ENCODE assay signal across 9 cellular contexts in genomic region chr9:78004478-78005229, GRCh38. TPM values are rescaled to one million over a fixed set of nuclear protein-coding genes. Genes with fewer than 3 reads are reported as not detected.
DNase-seq lines count a peak whose midpoint lies in the region; ATAC-seq and TF ChIP-seq lines count a peak whose summit lies in the region.
"Had no signal": no experiment of that assay in that cellular context is flagged by ENCODE, and none has a peak within 500 bp of the region (broad histone marks: within the 10 kb centered on the region; RNA-seq: fewer than 3 reads in every experiment).

No MANE protein-coding gene starts in this region.

- CTCF ChIA-PET in activated naive CD4-positive, alpha-beta T cell treated with anti-CD3 and anti-CD28 coated beads, Interleukin-2, amount 10 ng/mL, durations not matched to agents 7 days and 5 days (lab: Charles Lee): interaction anchor here (1.3 kb wide), 2 partner anchors 11 to 31 kb away, joined by 5 read pairs; no protein-coding TSS in a partner anchor

- peak overlapping the region; percentile 1 for H3K27ac Mint-ChIP-seq in T-helper 2 cell treated with Interferon-gamma antibody and Interleukin-4, amounts not matched to agents 5 μg/mL and 100 μg/mL, for 36 hours
- H3K27ac Mint-ChIP-seq in activated naive CD4-positive, alpha-beta T cell treated with anti-CD3 and anti-CD28 coated beads, Interleukin-2, amount 10 ng/mL, durations not matched to agents 7 days and 5 days: no peak overlapping the region
- H3K27ac Mint-ChIP-seq: CD4-positive, alpha-beta T cell had no signal

- H3K9me3 Mint-ChIP-seq in T-helper 2 cell treated with Interferon-gamma antibody and Interleukin-4, amounts not matched to agents 5 μg/mL and 100 μg/mL, for 36 hours: no peaks in the 10 kb centered on the region
- H3K9me3 Mint-ChIP-seq in activated naive CD4-positive, alpha-beta T cell treated with anti-CD3 and anti-CD28 coated beads, Interleukin-2, amount 10 ng/mL, durations not matched to agents 7 days and 5 days: no peaks in the 10 kb centered on the region
- H3K9me3 Mint-ChIP-seq: CD4-positive, alpha-beta T cell had no signal

- TF ChIP-seq CTCF in AG10803 (conservative IDR thresholded peaks at IDR 0.05; ENCODE audit: low read length) (peak; percentile 27), HFF-Myc (IDR thresholded peaks at IDR 0.05; ENCODE audit: low read depth, low read length, missing control alignments) (peak; percentile 32)

- H3K4me3 ChIP-seq in AG10803 (ENCODE audit: low read length) (no peak overlapping the region), HFF-Myc (replicated peaks; ENCODE audit: low read depth, low read length) (no peak overlapping the region)

- H3K4me1 Mint-ChIP-seq in T-helper 2 cell treated with Interferon-gamma antibody and Interleukin-4, amounts not matched to agents 5 μg/mL and 100 μg/mL, for 36 hours (ENCODE audit: low read depth): peaks cover 41% of the 10 kb centered on the region
- H3K4me1 Mint-ChIP-seq in activated naive CD4-positive, alpha-beta T cell treated with anti-CD3 and anti-CD28 coated beads, Interleukin-2, amount 10 ng/mL, durations not matched to agents 7 days and 5 days: peaks cover 30% of the 10 kb centered on the region

- intact Hi-C loops in left colon (cut with DNase I, micrococcal nuclease): no loop called here

- H3K4me3 Mint-ChIP-seq in T-helper 2 cell treated with Interferon-gamma antibody and Interleukin-4, amounts not matched to agents 5 μg/mL and 100 μg/mL, for 36 hours: no peak overlapping the region
- H3K4me3 Mint-ChIP-seq in activated naive CD4-positive, alpha-beta T cell treated with anti-CD3 and anti-CD28 coated beads, Interleukin-2, amount 10 ng/mL, durations not matched to agents 7 days and 5 days: no peak overlapping the region
- H3K4me3 Mint-ChIP-seq: CD4-positive, alpha-beta T cell had no signal

- DNase-seq in AG10803 (ENCODE audit: low read depth): no peak
- no peak for DNase-seq in HFF-Myc (ENCODE audit: extremely low read depth, low read depth)
- no peak for DNase-seq in T-helper 2 cell treated with Interferon-gamma antibody and Interleukin-4, amounts not matched to agents 5 μg/mL and 100 μg/mL, for 36 hours (ENCODE audit: low spot score)
- no peak for DNase-seq in left colon
- no peak for DNase-seq in activated naive CD4-positive, alpha-beta T cell treated with anti-CD3 and anti-CD28 coated beads, Interleukin-2, amount 10 ng/mL, durations not matched to agents 7 days and 5 days
- no peak for DNase-seq in stimulated activated CD4-positive, alpha-beta T cell treated with anti-CD3 and anti-CD28 coated beads, Interleukin-4, amount 100 ng/mL, for 24 hours
- DNase-seq in NCI-H2171 treated with DMSO at 0.1 percent for 48 hours (lab: John Stamatoyannopoulos, UW): no peak
- DNase-seq: CD4-positive, alpha-beta T cell had no signal

- no peaks in the 10 kb centered on the region for H3K27me3 Mint-ChIP-seq in T-helper 2 cell treated with Interferon-gamma antibody and Interleukin-4, amounts not matched to agents 5 μg/mL and 100 μg/mL, for 36 hours (ENCODE audit: low read depth)
- no peaks in the 10 kb centered on the region for H3K27me3 Mint-ChIP-seq in activated naive CD4-positive, alpha-beta T cell treated with anti-CD3 and anti-CD28 coated beads, Interleukin-2, amount 10 ng/mL, durations not matched to agents 7 days and 5 days
- H3K27me3 Mint-ChIP-seq: CD4-positive, alpha-beta T cell had no signal

- peak; percentile 81 for ATAC-seq in left colon
- no peak for ATAC-seq in HG02763 (IDR thresholded peaks at IDR 0.05; ENCODE audit: unreplicated experiment)

- peaks cover 17% of the 10 kb centered on the region for H3K36me3 Mint-ChIP-seq in T-helper 2 cell treated with Interferon-gamma antibody and Interleukin-4, amounts not matched to agents 5 μg/mL and 100 μg/mL, for 36 hours (ENCODE audit: low read depth)
- peaks cover 11% of the 10 kb centered on the region for H3K36me3 Mint-ChIP-seq in activated naive CD4-positive, alpha-beta T cell treated with anti-CD3 and anti-CD28 coated beads, Interleukin-2, amount 10 ng/mL, durations not matched to agents 7 days and 5 days

RNA-seq across cellular contexts. Expression of gene GNAQ, which starts 27.0 kb away (rescaled TPM):
- total RNA-seq in left colon: 10 to 100 TPM; 84.1 to 86.5 TPM
